ENCODE assay signal across 8 cellular contexts in genomic region chr17:82536220-82537201, GRCh38. TPM values are rescaled to one million over a fixed set of nuclear protein-coding genes. Genes with fewer than 3 reads are reported as not detected.
A peak's percentile ranks its signal among the peaks of the same experiment; 100 is the strongest.
DNase-seq lines count a peak whose midpoint lies in the region; ATAC-seq and TF ChIP-seq lines count a peak whose summit lies in the region.

No MANE protein-coding gene starts in this region.

- peak overlapping the region; percentile 70 for H3K9ac ChIP-seq in skeletal muscle satellite cell (ENCODE audit: low read depth, low read length)

- POLR2A ChIA-PET in activated CD8-positive, alpha-beta T cell treated with anti-CD3 and anti-CD28 coated beads for 36 hours (lab: Charles Lee), result interaction anchor here (0.6 to 2.4 kb wide), 5 partner anchors 14 to 76 kb away, joined by 3 to 7 read pairs (median 4); no protein-coding TSS in a partner anchor

- CTCF ChIA-PET in activated CD8-positive, alpha-beta T cell treated with anti-CD3 and anti-CD28 coated beads for 36 hours (lab: Charles Lee), result interaction anchor here (0.8 to 3.2 kb wide), 4 partner anchors 8 to 18 kb away, joined by 3 to 23 read pairs (median 6); no protein-coding TSS in a partner anchor

- peaks cover 53% of the 10 kb centered on the region for H3K4me1 Mint-ChIP-seq in activated CD8-positive, alpha-beta T cell treated with anti-CD3 and anti-CD28 coated beads for 36 hours (ENCODE audit: low read depth)

- peaks cover 5% of the 10 kb centered on the region for H3K36me3 Mint-ChIP-seq in activated CD8-positive, alpha-beta T cell treated with anti-CD3 and anti-CD28 coated beads for 36 hours (ENCODE audit: low read depth)

- peak; percentile 20 for ATAC-seq in activated CD8-positive, alpha-beta T cell treated with anti-CD3 and anti-CD28 coated beads for 36 hours
- ATAC-seq in Right ventricle myocardium superior (ENCODE audit: poor library complexity) (peak; percentile 56), GM19035 (IDR thresholded peaks at IDR 0.05; ENCODE audit: unreplicated experiment) (no peak)

- no peaks in the 10 kb centered on the region for H3K27me3 ChIP-seq in skeletal muscle satellite cell (ENCODE audit: control insufficient read depth, insufficient read depth, low read length)

- no peak for TF ChIP-seq CTCF in activated CD8-positive, alpha-beta T cell treated with anti-CD3 and anti-CD28 coated beads for 36 hours (IDR thresholded peaks at IDR 0.05)

- H3K4me3 Mint-ChIP-seq in activated CD8-positive, alpha-beta T cell treated with anti-CD3 and anti-CD28 coated beads for 36 hours, result no peak overlapping the region

- peak overlapping the region; percentile 55 for H3K4me3 ChIP-seq in skeletal muscle satellite cell (ENCODE audit: low read length)

- intact Hi-C loops in activated CD8-positive, alpha-beta T cell treated with anti-CD3 and anti-CD28 coated beads for 36 hours (cut with micrococcal nuclease), result no loop called here
- intact Hi-C loops in Right ventricle myocardium superior (cut with DNase I), result no loop called here

- H3K36me3 ChIP-seq in skeletal muscle satellite cell (ENCODE audit: insufficient read depth, low read length), result no peaks in the 10 kb centered on the region

- H3K27me3 Mint-ChIP-seq in activated CD8-positive, alpha-beta T cell treated with anti-CD3 and anti-CD28 coated beads for 36 hours, result no peaks in the 10 kb centered on the region

- H3K4me2 ChIP-seq in skeletal muscle satellite cell (ENCODE audit: low read length), result peak overlapping the region; percentile 75

- DNase-seq in H4 (ENCODE audit: low spot score) (peak; percentile 58), Right ventricle myocardium superior (peak; percentile 56), SHP77 treated with DMSO at 0.1 percent for 48 hours (lab: John Stamatoyannopoulos, UW) (no peak)
- DNase-seq in activated CD8-positive, alpha-beta T cell treated with anti-CD3 and anti-CD28 coated beads for 36 hours, result no peak
- no peak for DNase-seq in stimulated activated CD4-positive, alpha-beta T cell treated with anti-CD3 and anti-CD28 coated beads, Interleukin-4, amount 100 ng/mL, for 1 hour
- DNase-seq in NK-92 treated with Interleukin-12 subunit alpha and Interleukin-12 subunit beta, amount 100 ng/mL, for 24 hours (lab: John Stamatoyannopoulos, UW), result no peak

- H3K9me3 Mint-ChIP-seq in activated CD8-positive, alpha-beta T cell treated with anti-CD3 and anti-CD28 coated beads for 36 hours, result no peaks in the 10 kb centered on the region

- peaks cover 37% of the 10 kb centered on the region for H3K4me1 ChIP-seq in skeletal muscle satellite cell (ENCODE audit: control insufficient read depth, insufficient read depth, low read length)

- H3K27ac Mint-ChIP-seq in activated CD8-positive, alpha-beta T cell treated with anti-CD3 and anti-CD28 coated beads for 36 hours, result peak overlapping the region; percentile 76

- H3K9me3 ChIP-seq in skeletal muscle satellite cell (replicated peaks; ENCODE audit: low read length), result no peaks in the 10 kb centered on the region

RNA-seq across cellular contexts. Expression of gene FOXK2, which starts 17.0 kb away (rescaled TPM):
- 26.1 and 34.0 TPM in 2 replicates for total RNA-seq in H4 (2014; rRNA removed; shearing (Covaris generic))
- 10 to 100 TPM; 55.6 to 59.5 TPM for total RNA-seq in activated CD8-positive, alpha-beta T cell treated with anti-CD3 and anti-CD28 coated beads for 36 hours
- total RNA-seq in Right ventricle myocardium superior, result 34.3 TPM
- total RNA-seq in skeletal muscle satellite cell (2012; rRNA removed), result 23.2 and 26.4 TPM in 2 replicates

Comparison
In these comparisons a context has a peak if more than half of its experiments do, and no peak if none do; other contexts are left out.
1. DNase-seq: peak in H4 (single experiment) and Right ventricle myocardium superior (single experiment); none in activated CD8-positive, alpha-beta T cell treated with anti-CD3 and anti-CD28 coated beads for 36 hours (single experiment), SHP77 treated with DMSO at 0.1 percent for 48 hours (single experiment), stimulated activated CD4-positive, alpha-beta T cell treated with anti-CD3 and anti-CD28 coated beads, Interleukin-4, amount 100 ng/mL, for 1 hour (single experiment) and NK-92 treated with Interleukin-12 subunit alpha and Interleukin-12 subunit beta, amount 100 ng/mL, for 24 hours (single experiment).